ENCODE assay signal across 22 cellular contexts in genomic region chr3:27508421-27508820, GRCh38.
"Had no signal": no experiment of that assay in that cellular context is flagged by ENCODE, and none has a peak within 500 bp of the region (broad histone marks: within the 10 kb centered on the region; RNA-seq: fewer than 3 reads in every experiment).

No MANE protein-coding gene starts in this region.

- H3K36me3 Mint-ChIP-seq: activated naive CD4-positive, alpha-beta T cell treated with anti-CD3 and anti-CD28 coated beads, Interleukin-2, amount 10 ng/mL, durations not matched to agents 7 days and 5 days; activated naive CD8-positive, alpha-beta T cell treated with anti-CD3 and anti-CD28 coated beads for 36 hours had no signal

- H3K4me3 Mint-ChIP-seq: activated CD4-positive, alpha-beta memory T cell treated with anti-CD3 and anti-CD28 coated beads, Interleukin-2, amount 10 ng/mL, durations not matched to agents 7 days and 5 days; activated naive CD4-positive, alpha-beta T cell treated with anti-CD3 and anti-CD28 coated beads, Interleukin-2, amount 10 ng/mL, durations not matched to agents 7 days and 5 days; activated naive CD8-positive, alpha-beta T cell treated with anti-CD3 and anti-CD28 coated beads for 36 hours; T-helper 1 cell treated with Interleukin-12 subunit alpha and Interleukin-12 subunit beta and Interleukin-4 antibody, amounts not matched to agents 30 μg/mL and 1 μg/mL, for 36 hours had no signal

- H3K9me3 Mint-ChIP-seq: activated CD4-positive, alpha-beta memory T cell treated with anti-CD3 and anti-CD28 coated beads, Interleukin-2, amount 10 ng/mL, durations not matched to agents 7 days and 5 days; activated naive CD4-positive, alpha-beta T cell treated with anti-CD3 and anti-CD28 coated beads, Interleukin-2, amount 10 ng/mL, durations not matched to agents 7 days and 5 days; activated naive CD8-positive, alpha-beta T cell treated with anti-CD3 and anti-CD28 coated beads for 36 hours; activated T-helper 2 cell treated with anti-CD3 and anti-CD28 coated beads, Interferon-gamma antibody, Interleukin-2, Interleukin-4, amounts not matched to agents 10 μg/mL and 5 μg/mL and 100 μg/mL, durations not matched to agents 14 hours and 24 hours and 36 hours; T-helper 1 cell treated with Interleukin-12 subunit alpha and Interleukin-12 subunit beta and Interleukin-4 antibody, amounts not matched to agents 30 μg/mL and 1 μg/mL, for 36 hours had no signal

- H3K4me1 Mint-ChIP-seq: activated CD4-positive, alpha-beta memory T cell treated with anti-CD3 and anti-CD28 coated beads, Interleukin-2, amount 10 ng/mL, durations not matched to agents 7 days and 5 days; activated naive CD4-positive, alpha-beta T cell treated with anti-CD3 and anti-CD28 coated beads, Interleukin-2, amount 10 ng/mL, durations not matched to agents 7 days and 5 days; activated naive CD8-positive, alpha-beta T cell treated with anti-CD3 and anti-CD28 coated beads for 36 hours had no signal

- H3K27ac ChIP-seq: brain microvascular endothelial cell, VCaP had no signal

- H3K27me3 Mint-ChIP-seq: activated CD4-positive, alpha-beta memory T cell treated with anti-CD3 and anti-CD28 coated beads, Interleukin-2, amount 10 ng/mL, durations not matched to agents 7 days and 5 days; activated naive CD8-positive, alpha-beta T cell treated with anti-CD3 and anti-CD28 coated beads for 36 hours had no signal

- H3K27ac Mint-ChIP-seq: activated CD4-positive, alpha-beta memory T cell treated with anti-CD3 and anti-CD28 coated beads, Interleukin-2, amount 10 ng/mL, durations not matched to agents 7 days and 5 days; activated naive CD4-positive, alpha-beta T cell treated with anti-CD3 and anti-CD28 coated beads, Interleukin-2, amount 10 ng/mL, durations not matched to agents 7 days and 5 days; activated naive CD8-positive, alpha-beta T cell treated with anti-CD3 and anti-CD28 coated beads for 36 hours; activated T-helper 2 cell treated with anti-CD3 and anti-CD28 coated beads, Interferon-gamma antibody, Interleukin-2, Interleukin-4, amounts not matched to agents 10 μg/mL and 5 μg/mL and 100 μg/mL, durations not matched to agents 14 hours and 24 hours and 36 hours; T-helper 1 cell treated with Interleukin-12 subunit alpha and Interleukin-12 subunit beta and Interleukin-4 antibody, amounts not matched to agents 30 μg/mL and 1 μg/mL, for 36 hours had no signal

- H3K27me3 ChIP-seq: brain microvascular endothelial cell had no signal

- H3K36me3 ChIP-seq: brain microvascular endothelial cell had no signal

- DNase-seq: activated CD4-positive, alpha-beta memory T cell treated with anti-CD3 and anti-CD28 coated beads, Interleukin-2, amount 10 ng/mL, durations not matched to agents 7 days and 5 days; activated CD4-positive, alpha-beta T cell treated with anti-CD3 and anti-CD28 coated beads, Interleukin-2, amount 50 U/mL, for 1 hour; activated CD4-positive, CD25-positive, alpha-beta regulatory T cell; activated gamma-delta T cell treated with Interleukin-2 at 50 U/mL for 16 hours; activated naive CD4-positive, alpha-beta T cell treated with anti-CD3 and anti-CD28 coated beads, Interleukin-2, amount 10 ng/mL, durations not matched to agents 7 days and 5 days; activated naive CD8-positive, alpha-beta T cell treated with anti-CD3 and anti-CD28 coated beads for 36 hours; activated T-cell treated with anti-CD3 and anti-CD28 coated beads for 4 hours; activated T-cell treated with anti-CD3 and anti-CD28 coated beads, Interleukin-2, amount 50 U/mL, for 48 hours; brain microvascular endothelial cell; caudate nucleus; KG1; NCI-H1092; NCI-H1417; NCI-H1930; NCI-H2171; NCI-H226; NCI-H526; NCI-H774; SHP77 treated with DMSO at 0.1 percent for 48 hours had no signal
